ENCODE assay signal across 26 cellular contexts in the genomic region with DNA sequence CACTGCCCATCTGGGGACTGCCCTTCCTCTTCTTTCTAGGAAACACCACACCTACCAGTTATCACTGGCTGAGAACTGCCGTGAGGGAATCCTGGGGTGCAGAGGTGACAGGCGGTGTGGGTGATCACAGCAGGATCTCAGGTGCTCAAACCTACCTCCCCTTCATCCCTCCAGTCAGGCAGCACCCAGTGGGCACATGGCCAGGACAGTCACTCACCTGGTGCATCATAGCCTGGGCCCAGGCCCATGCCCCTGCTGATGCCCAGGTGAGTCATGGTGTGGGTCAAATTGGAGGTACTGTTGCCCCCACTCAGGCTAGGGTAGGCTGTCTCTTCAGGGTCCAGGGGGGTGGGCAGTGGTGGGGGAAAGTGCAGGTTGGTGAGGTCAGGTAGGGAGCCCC. TPM values are rescaled to one million over a fixed set of nuclear protein-coding genes. Genes with fewer than 3 reads are reported as not detected.
DNase-seq lines count a peak whose midpoint lies in the region; ATAC-seq, FAIRE-seq and TF ChIP-seq lines count a peak whose summit lies in the region.
"Had no signal": no experiment of that assay in that cellular context is flagged by ENCODE, and none has a peak within 500 bp of the region (broad histone marks: within the 10 kb centered on the region; RNA-seq: fewer than 3 reads in every experiment).

No MANE protein-coding gene starts in this region.

- H3K27me3 ChIP-seq in heart left ventricle = no peaks in the 10 kb centered on the region
- no peaks in the 10 kb centered on the region for H3K27me3 ChIP-seq in left lung
- H3K27me3 ChIP-seq: ascending aorta, esophagus muscularis mucosa, heart right ventricle, SJCRH30 had no signal

- peaks cover under 1 to 29% (median 17%) of the 10 kb centered on the region in 12 donors for H3K4me1 ChIP-seq in heart left ventricle
- H3K4me1 ChIP-seq in kidney (ENCODE audit: control insufficient read depth in 1 of 2, insufficient read depth in 1 of 2, low read depth in 1 of 2, low read length in 2 of 2) = peaks cover 8 to 9% of the 10 kb centered on the region in 2 donors
- peaks cover 7 to 33% of the 10 kb centered on the region in 2 donors for H3K4me1 ChIP-seq in left lung
- H3K4me1 ChIP-seq: SJCRH30 had no signal

- no peak overlapping the region for H3K4me3 ChIP-seq in heart left ventricle
- no peak overlapping the region for H3K4me3 ChIP-seq in kidney (ENCODE audit: low read length in 2 of 2)
- H3K4me3 ChIP-seq in left lung = no peak overlapping the region
- H3K4me3 ChIP-seq: ascending aorta, esophagus muscularis mucosa, GM23338, heart right ventricle, lower lobe of right lung, SJCRH30 had no signal

- H3K27me3 Mint-ChIP-seq in activated T-helper 1 cell treated with anti-CD3 and anti-CD28 coated beads, Interleukin-12 subunit alpha, Interleukin-12 subunit beta, Interleukin-2, Interleukin-4 antibody, amounts not matched to agents 30 ng/mL and 10 ng/mL and 1 ng/mL, durations not matched to agents 14 hours and 24 hours and 36 hours (ENCODE audit: insufficient read depth) = no peaks in the 10 kb centered on the region
- H3K27me3 Mint-ChIP-seq: activated naive CD8-positive, alpha-beta T cell; natural killer cell treated with Interleukin-12 subunit alpha and Interleukin-12 subunit beta and Interleukin-15 and Interleukin-18, amount 100 ng/mL, for 72 hours; type B pancreatic cell had no signal

- no peak for ATAC-seq in left ventricle myocardium superior
- ATAC-seq in heart left ventricle = no peak
- ATAC-seq in left lung = no peak
- ATAC-seq: GM23338; heart right ventricle; lower lobe of right lung; natural killer cell treated with Interleukin-12 subunit alpha and Interleukin-12 subunit beta and Interleukin-15 and Interleukin-18, amount 100 ng/mL, for 72 hours had no signal

- H3K4me1 Mint-ChIP-seq in activated T-helper 1 cell treated with anti-CD3 and anti-CD28 coated beads, Interleukin-12 subunit alpha, Interleukin-12 subunit beta, Interleukin-2, Interleukin-4 antibody, amounts not matched to agents 30 ng/mL and 10 ng/mL and 1 ng/mL, durations not matched to agents 14 hours and 24 hours and 36 hours (ENCODE audit: low read depth) = peaks cover 32% of the 10 kb centered on the region

- H3K27ac Mint-ChIP-seq in activated T-helper 1 cell treated with anti-CD3 and anti-CD28 coated beads, Interleukin-12 subunit alpha, Interleukin-12 subunit beta, Interleukin-2, Interleukin-4 antibody, amounts not matched to agents 30 ng/mL and 10 ng/mL and 1 ng/mL, durations not matched to agents 14 hours and 24 hours and 36 hours = peak overlapping the region; percentile 58
- H3K27ac Mint-ChIP-seq: activated naive CD8-positive, alpha-beta T cell; GM23338; type B pancreatic cell had no signal

- no peak for FAIRE-seq in kidney (lab: Jason Lieb, UNC)
- FAIRE-seq: D721Med had no signal

- peak; percentile 26 for DNase-seq in left ventricle myocardium superior
- DNase-seq in heart left ventricle = no peak
- DNase-seq in activated T-helper 1 cell treated with anti-CD3 and anti-CD28 coated beads, Interleukin-12 subunit alpha, Interleukin-12 subunit beta, Interleukin-2, Interleukin-4 antibody, amounts not matched to agents 30 ng/mL and 10 ng/mL and 1 ng/mL, durations not matched to agents 14 hours and 24 hours and 36 hours (ENCODE audit: low spot score) = no peak
- peak; percentile 45 for DNase-seq in kidney
- DNase-seq in GM13976 (ENCODE audit: low spot score) = no peak
- DNase-seq in left lung = no peak
- DNase-seq in stimulated activated CD4-positive, alpha-beta T cell treated with anti-CD3 and anti-CD28 coated beads, Interleukin-1b, Interleukin-23, amount 100 ng/mL, for 48 hours = no peak
- DNase-seq: activated CD4-positive, alpha-beta T cell treated with anti-CD3 and anti-CD28 coated beads for 4 hours; cortex of kidney; foreskin fibroblast; lower lobe of right lung; NCI-H82; SJCRH30; stimulated activated CD4-positive, alpha-beta T cell treated with anti-CD3 and anti-CD28 coated beads, Interleukin-4, amount 100 ng/mL, for 4 hours; substantia nigra; SW 1271; WERI-Rb-1 had no signal

- WGBS in heart left ventricle, 4 donors = 71 to 100% (median 92%) methylated on average over 1 to 2 of the region's 2 CpGs

- H3K9me3 ChIP-seq in heart left ventricle (no peaks in the 10 kb centered on the region), kidney (ENCODE audit: control insufficient read depth in 1 of 2, low read length in 2 of 2) (no peaks in the 10 kb centered on the region), left lung (no peaks in the 10 kb centered on the region)
- H3K9me3 ChIP-seq: ascending aorta, esophagus muscularis mucosa, heart right ventricle, lower lobe of right lung, SJCRH30 had no signal

- H3K36me3 ChIP-seq in heart left ventricle (peaks cover 0 to 79% (median 77%) of the 10 kb centered on the region in 9 donors), kidney (ENCODE audit: control insufficient read depth in 1 of 2, insufficient read depth in 2 of 2, low read length in 2 of 2) (peaks cover 25 to 41% of the 10 kb centered on the region in 2 donors), left lung (peaks cover 0 to 81% of the 10 kb centered on the region in 2 donors)

- peaks cover 43% of the 10 kb centered on the region for H3K36me3 Mint-ChIP-seq in activated T-helper 1 cell treated with anti-CD3 and anti-CD28 coated beads, Interleukin-12 subunit alpha, Interleukin-12 subunit beta, Interleukin-2, Interleukin-4 antibody, amounts not matched to agents 30 ng/mL and 10 ng/mL and 1 ng/mL, durations not matched to agents 14 hours and 24 hours and 36 hours (ENCODE audit: low read depth)

- TF ChIP-seq POLR2A in heart left ventricle (IDR thresholded peaks at IDR 0.05) = no peak

- H3K27ac ChIP-seq in heart left ventricle = no peak overlapping the region
- no peak overlapping the region for H3K27ac ChIP-seq in kidney (ENCODE audit: low read depth in 2 of 2, low read length in 2 of 2)
- no peak overlapping the region for H3K27ac ChIP-seq in left lung
- H3K27ac ChIP-seq: ascending aorta, esophagus muscularis mucosa, heart right ventricle, lower lobe of right lung, SJCRH30, WERI-Rb-1 had no signal

- no peaks in the 10 kb centered on the region for H3K9me3 Mint-ChIP-seq in activated T-helper 1 cell treated with anti-CD3 and anti-CD28 coated beads, Interleukin-12 subunit alpha, Interleukin-12 subunit beta, Interleukin-2, Interleukin-4 antibody, amounts not matched to agents 30 ng/mL and 10 ng/mL and 1 ng/mL, durations not matched to agents 14 hours and 24 hours and 36 hours
- H3K9me3 Mint-ChIP-seq: CD14-positive monocyte; GM23338; natural killer cell treated with Interleukin-12 subunit alpha and Interleukin-12 subunit beta and Interleukin-15 and Interleukin-18, amount 100 ng/mL, for 72 hours; type B pancreatic cell had no signal

- in situ Hi-C loops in GM13976 (cut with MboI; ENCODE audit: low sequenced_read_pairs, unreplicated experiment) = no loop called here

- H3K4me3 Mint-ChIP-seq in activated T-helper 1 cell treated with anti-CD3 and anti-CD28 coated beads, Interleukin-12 subunit alpha, Interleukin-12 subunit beta, Interleukin-2, Interleukin-4 antibody, amounts not matched to agents 30 ng/mL and 10 ng/mL and 1 ng/mL, durations not matched to agents 14 hours and 24 hours and 36 hours = no peak overlapping the region
- H3K4me3 Mint-ChIP-seq: activated naive CD8-positive, alpha-beta T cell; CD14-positive monocyte; GM23338; natural killer cell treated with Interleukin-12 subunit alpha and Interleukin-12 subunit beta and Interleukin-15 and Interleukin-18, amount 100 ng/mL, for 72 hours; type B pancreatic cell had no signal

- intact Hi-C loops in left ventricle myocardium superior (cut with micrococcal nuclease) (no loop called here), heart left ventricle (cut with DNase I) (loop anchor here in 1 of 10 donors (10.0 kb wide), 1 partner anchor 157 kb away; no protein-coding TSS in a partner anchor), kidney (cut with DNase I) (no loop called here), left lung (cut with DNase I) (no loop called here)
- intact Hi-C loops in activated T-helper 1 cell treated with anti-CD3 and anti-CD28 coated beads, Interleukin-12 subunit alpha, Interleukin-12 subunit beta, Interleukin-2, Interleukin-4 antibody, amounts not matched to agents 30 ng/mL and 10 ng/mL and 1 ng/mL, durations not matched to agents 14 hours and 24 hours and 36 hours (cut with micrococcal nuclease) = no loop called here

- no peak overlapping the region for H3K9ac ChIP-seq in kidney (ENCODE audit: low read length in 2 of 2)

- TF ChIP-seq CTCF in heart left ventricle (IDR thresholded peaks at IDR 0.05) = no peak
- no peak for TF ChIP-seq CTCF in kidney (IDR thresholded peaks at IDR 0.05; ENCODE audit: borderline replicate concordance, extremely low read depth, insufficient read depth)
- TF ChIP-seq CTCF in GM13976 (IDR thresholded peaks at IDR 0.05; ENCODE audit: borderline replicate concordance, control extremely low read depth, extremely low read depth, insufficient read depth, missing control alignments) = no peak
- no peak for TF ChIP-seq CTCF in left lung (IDR thresholded peaks at IDR 0.05)

RNA-seq across cellular contexts. Expression of a gene that starts 5.3 kb away (rescaled TPM):
- 51.7 TPM for total RNA-seq in left ventricle myocardium superior
- 10 to 100 TPM; 30.5 to 60.7 (median 40.8) TPM for total RNA-seq in heart left ventricle
- polyA plus RNA-seq in heart left ventricle = 10 to 100 TPM; 36.7 to 41.5 TPM
- total RNA-seq in activated T-helper 1 cell treated with anti-CD3 and anti-CD28 coated beads, Interleukin-12 subunit alpha, Interleukin-12 subunit beta, Interleukin-2, Interleukin-4 antibody, amounts not matched to agents 30 ng/mL and 10 ng/mL and 1 ng/mL, durations not matched to agents 14 hours and 24 hours and 36 hours = 128 and 133 TPM in 2 replicates
- 60.6 TPM for total RNA-seq in kidney
- polyA plus RNA-seq in kidney (ENCODE audit: insufficient read depth, low read depth, low replicate concordance) = 13.2 TPM
- total RNA-seq in left lung = 100 to 1,000 TPM in 1 of 2 donors, 10 to 100 TPM in 1; 49.5 to 106 TPM

RNA-seq across cellular contexts. Expression of a gene that starts 6.6 kb away (rescaled TPM):
- total RNA-seq in left ventricle myocardium superior (21.2 TPM), heart left ventricle (10 to 100 TPM; 11.0 to 27.8 (median 18.8) TPM), kidney (44.8 TPM), left lung (10 to 100 TPM; 39.7 to 54.3 TPM)
- polyA plus RNA-seq in heart left ventricle (10 to 100 TPM; 21.4 to 25.4 TPM), kidney (ENCODE audit: insufficient read depth, low read depth, low replicate concordance) (28.6 TPM)
- 62.8 and 76.4 TPM in 2 replicates for total RNA-seq in activated T-helper 1 cell treated with anti-CD3 and anti-CD28 coated beads, Interleukin-12 subunit alpha, Interleukin-12 subunit beta, Interleukin-2, Interleukin-4 antibody, amounts not matched to agents 30 ng/mL and 10 ng/mL and 1 ng/mL, durations not matched to agents 14 hours and 24 hours and 36 hours

RNA-seq across cellular contexts. Expression of a gene that starts 11.5 kb away (rescaled TPM):
- total RNA-seq in left ventricle myocardium superior (45.8 TPM), heart left ventricle (10 to 100 TPM; 31.6 to 83.9 (median 48.4) TPM), kidney (125 TPM), left lung (100 to 1,000 TPM; 111 to 185 TPM)
- polyA plus RNA-seq in heart left ventricle (100 to 1,000 TPM in 1 of 2 donors, 10 to 100 TPM in 1; 32.5 to 163 TPM), kidney (ENCODE audit: insufficient read depth, low read depth, low replicate concordance) (106 TPM)
- 75.4 and 76.1 TPM in 2 replicates for total RNA-seq in activated T-helper 1 cell treated with anti-CD3 and anti-CD28 coated beads, Interleukin-12 subunit alpha, Interleukin-12 subunit beta, Interleukin-2, Interleukin-4 antibody, amounts not matched to agents 30 ng/mL and 10 ng/mL and 1 ng/mL, durations not matched to agents 14 hours and 24 hours and 36 hours

RNA-seq across cellular contexts. Expression of a gene that starts 15.9 kb away (rescaled TPM):
- total RNA-seq in left ventricle myocardium superior = 5.0 TPM
- 1 to 10 TPM; 2.5 to 7.2 (median 4.5) TPM for total RNA-seq in heart left ventricle
- polyA plus RNA-seq in heart left ventricle = 1 to 10 TPM; 4.8 to 5.7 TPM
- 8.1 and 9.8 TPM in 2 replicates for total RNA-seq in activated T-helper 1 cell treated with anti-CD3 and anti-CD28 coated beads, Interleukin-12 subunit alpha, Interleukin-12 subunit beta, Interleukin-2, Interleukin-4 antibody, amounts not matched to agents 30 ng/mL and 10 ng/mL and 1 ng/mL, durations not matched to agents 14 hours and 24 hours and 36 hours
- 10.9 TPM for total RNA-seq in kidney
- polyA plus RNA-seq in kidney (ENCODE audit: insufficient read depth, low read depth, low replicate concordance) = 9.3 TPM
- 1 to 10 TPM; 9.3 to 10.0 TPM for total RNA-seq in left lung

RNA-seq across cellular contexts. Expression of a gene that starts 25.7 kb away (rescaled TPM):
- total RNA-seq in left ventricle myocardium superior (80.7 TPM), heart left ventricle (100 to 1,000 TPM in 3 of 9 donors, 10 to 100 TPM in 6; 55.0 to 175 (median 79.5) TPM), kidney (97.0 TPM), left lung (100 to 1,000 TPM; 142 to 148 TPM)
- polyA plus RNA-seq in heart left ventricle (100 to 1,000 TPM in 1 of 2 donors, 10 to 100 TPM in 1; 87.4 to 222 TPM), kidney (ENCODE audit: insufficient read depth, low read depth, low replicate concordance) (188 TPM)
- total RNA-seq in activated T-helper 1 cell treated with anti-CD3 and anti-CD28 coated beads, Interleukin-12 subunit alpha, Interleukin-12 subunit beta, Interleukin-2, Interleukin-4 antibody, amounts not matched to agents 30 ng/mL and 10 ng/mL and 1 ng/mL, durations not matched to agents 14 hours and 24 hours and 36 hours = 198 and 213 TPM in 2 replicates

Comparison
In these comparisons a context has a peak if more than half of its experiments do, and no peak if none do; other contexts are left out.
1. DNase-seq: peak in left ventricle myocardium superior (single experiment) and kidney (single experiment); none in heart left ventricle (0 of 5), activated T-helper 1 cell treated with anti-CD3 and anti-CD28 coated beads, Interleukin-12 subunit alpha, Interleukin-12 subunit beta, Interleukin-2, Interleukin-4 antibody, amounts not matched to agents 30 ng/mL and 10 ng/mL and 1 ng/mL, durations not matched to agents 14 hours and 24 hours and 36 hours (single experiment), GM13976 (single experiment), left lung (0 of 2) and stimulated activated CD4-positive, alpha-beta T cell treated with anti-CD3 and anti-CD28 coated beads, Interleukin-1b, Interleukin-23, amount 100 ng/mL, for 48 hours (single experiment).